Comparison of ENCODE assay signal across 8 cellular contexts in the genomic region with DNA sequence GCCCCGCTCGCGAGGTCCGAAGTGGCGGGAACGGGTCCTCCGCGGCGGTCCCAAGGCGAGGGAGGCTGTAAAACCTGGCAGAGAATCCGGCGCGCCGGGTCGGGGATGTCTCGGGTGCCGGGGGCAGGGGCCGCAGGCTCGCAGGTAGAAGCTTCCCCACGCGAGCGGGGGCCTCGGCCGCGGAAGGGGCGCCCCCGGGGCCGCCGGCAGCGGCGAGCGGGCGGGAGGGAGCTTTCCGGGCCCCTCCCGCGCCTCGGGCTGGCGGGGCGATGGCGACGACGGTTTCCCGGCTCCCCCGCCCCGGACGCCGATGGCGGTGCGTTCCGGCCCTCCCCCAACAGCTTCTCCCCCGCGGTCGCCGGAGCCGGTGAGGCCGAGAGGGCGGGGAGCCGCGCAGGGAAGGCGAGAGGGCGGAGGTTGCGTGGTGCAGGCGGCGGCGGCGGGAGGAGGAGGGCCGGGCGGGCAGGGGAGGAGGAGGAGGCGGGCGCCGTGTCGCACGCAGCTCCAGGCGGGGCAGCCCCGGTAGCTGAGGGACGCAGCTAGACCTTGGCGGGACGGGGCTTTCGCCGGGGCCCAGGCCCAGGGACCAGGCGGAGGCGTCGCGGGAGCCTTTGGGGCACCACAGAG. TPM values are rescaled to one million over a fixed set of nuclear protein-coding genes. Genes with fewer than 3 reads are reported as not detected.
DNase-seq lines count a peak whose midpoint lies in the region; ATAC-seq and TF ChIP-seq lines count a peak whose summit lies in the region.

Gene CUL1, plus strand, starts transcription at position 507 of the 627 bp plus-strand sequence. CDS start 31,220 bp downstream, outside the sequence.

- no peaks in the 10 kb centered on the region for H3K9me3 ChIP-seq in SU-DHL-6 (ENCODE audit: insufficient read depth, low read length)
- H3K9me3 ChIP-seq in cardiac muscle cell (ENCODE audit: low read depth) = no peaks in the 10 kb centered on the region
- no peaks in the 10 kb centered on the region for H3K9me3 ChIP-seq in upper lobe of right lung

- H3K9me2 ChIP-seq in GM23338 (ENCODE audit: insufficient read depth) = no peaks in the 10 kb centered on the region
- H3K9me2 ChIP-seq in SU-DHL-6 (replicated peaks; ENCODE audit: insufficient read depth, low read length) = no peaks in the 10 kb centered on the region

- no peaks in the 10 kb centered on the region; the same call in 2 of the 3 replicates for H3K36me3 Mint-ChIP-seq in GM23338 (ENCODE audit: low read depth)

- H4K20me1 ChIP-seq in GM23338 (replicated peaks; ENCODE audit: insufficient read depth) (peaks cover 13% of the 10 kb centered on the region), SU-DHL-6 (ENCODE audit: low read depth, low read length) (peaks cover 25% of the 10 kb centered on the region)

- H3K27ac ChIP-seq in GM23338 (ENCODE audit: low read depth) = peak within 1 kb of the TSS; percentile 81
- H3K27ac ChIP-seq in SU-DHL-6 (ENCODE audit: low read depth, low read length) = peak within 1 kb of the TSS; percentile 70
- peak within 1 kb of the TSS; percentile 99 for H3K27ac ChIP-seq in cardiac muscle cell
- H3K27ac ChIP-seq in upper lobe of right lung = peak within 1 kb of the TSS; percentile 99

- H3F3A ChIP-seq in GM23338 (replicated peaks; ENCODE audit: low read depth) (0 out of 2 replicates have a peak, but pooled peaks cover 3% of the 10 kb centered on the region), SU-DHL-6 (ENCODE audit: insufficient read depth) (peaks cover 16% of the 10 kb centered on the region)

- intact Hi-C loops in posterior cingulate gyrus (cut with DNase I) (loop anchor here (1.0 kb wide), 1 partner anchor 186 kb away; the partner anchor contains the start of gene EZH2), upper lobe of right lung (cut with DNase I) (no loop called here)

- H3K4me2 ChIP-seq in GM23338 (peak within 1 kb of the TSS; percentile 84), SU-DHL-6 (ENCODE audit: low read depth, low read length, poor library complexity, severe bottlenecking) (peak within 1 kb of the TSS; percentile 94)

- H3K9ac ChIP-seq in SU-DHL-6 (ENCODE audit: low read length) = peak within 1 kb of the TSS; percentile 80

- H3K4me1 Mint-ChIP-seq in GM23338 = peaks cover 47% of the 10 kb centered on the region

- TF ChIP-seq CTCF in GM23338 (conservative IDR thresholded peaks at IDR 0.05; ENCODE audit: low read depth in 2 of 2) = no peak
- TF ChIP-seq CTCF in LNCaP clone FGC (IDR thresholded peaks at IDR 0.05; ENCODE audit: control insufficient read depth, extremely low read depth, insufficient read depth) = no peak
- TF ChIP-seq CTCF in SU-DHL-6 (IDR thresholded peaks at IDR 0.05; ENCODE audit: insufficient read depth, low read length, poor library complexity, severe bottlenecking) = no peak
- TF ChIP-seq CTCF in cardiac muscle cell (IDR thresholded peaks at IDR 0.05; ENCODE audit: low read depth, low read length) = no peak
- no peak for TF ChIP-seq CTCF in upper lobe of right lung (IDR thresholded peaks at IDR 0.05)

- peak within 1 kb of the TSS; percentile 34; the same call in 1 of the 2 replicates for H2AFZ ChIP-seq in GM23338
- peak within 1 kb of the TSS; percentile 82 for H2AFZ ChIP-seq in SU-DHL-6 (ENCODE audit: low read depth, low read length, severe bottlenecking)

- H3K4me3 Mint-ChIP-seq in GM23338 = peak within 1 kb of the TSS; percentile 93

- peak within 1 kb of the TSS; percentile 95 for H3K27ac Mint-ChIP-seq in GM23338

- H3K27me3 ChIP-seq in GM23338 (ENCODE audit: insufficient read depth) = no peaks in the 10 kb centered on the region
- no peaks in the 10 kb centered on the region for H3K27me3 ChIP-seq in SU-DHL-6 (ENCODE audit: low read length)
- H3K27me3 ChIP-seq in cardiac muscle cell = no peaks in the 10 kb centered on the region
- no peaks in the 10 kb centered on the region for H3K27me3 ChIP-seq in upper lobe of right lung

- ATAC-seq in GM23338 = peak; percentile 63
- peak; percentile 91 for ATAC-seq in upper lobe of right lung

- H3K36me3 ChIP-seq in GM23338 (ENCODE audit: insufficient read depth) = no peaks in the 10 kb centered on the region
- no peaks in the 10 kb centered on the region for H3K36me3 ChIP-seq in SU-DHL-6 (ENCODE audit: low read length)
- no peaks in the 10 kb centered on the region for H3K36me3 ChIP-seq in cardiac muscle cell
- no peaks in the 10 kb centered on the region for H3K36me3 ChIP-seq in upper lobe of right lung

- peaks cover 3% of the 10 kb centered on the region for H3K27me3 Mint-ChIP-seq in GM23338 (ENCODE audit: insufficient read depth, low read depth, poor library complexity)

- H3K9me3 Mint-ChIP-seq in GM23338 = no peaks in the 10 kb centered on the region; the same call in 2 of the 3 replicates

- H3K4me1 ChIP-seq in GM23338 (ENCODE audit: insufficient read depth) (peaks cover 44% of the 10 kb centered on the region), cardiac muscle cell (ENCODE audit: low read depth) (peaks cover 18% of the 10 kb centered on the region), upper lobe of right lung (peaks cover 30% of the 10 kb centered on the region)

- H3K79me2 ChIP-seq in GM23338 (replicated peaks; ENCODE audit: insufficient read depth) = peaks cover 55% of the 10 kb centered on the region
- peaks cover 45% of the 10 kb centered on the region for H3K79me2 ChIP-seq in SU-DHL-6 (ENCODE audit: insufficient read depth, low read length)

- H3K4me3 ChIP-seq in GM23338 (peak within 1 kb of the TSS; percentile 80), LNCaP clone FGC (ENCODE audit: low read depth, low read length) (peak within 1 kb of the TSS; percentile 80), SU-DHL-6 (ENCODE audit: insufficient read depth, low read length, poor library complexity, severe bottlenecking) (peak within 1 kb of the TSS; percentile 85), cardiac muscle cell (peak within 1 kb of the TSS; percentile 64), upper lobe of right lung (peak within 1 kb of the TSS; percentile 90)

- DNase-seq in GF-D8 (lab: John Stamatoyannopoulos, UW) = peak; percentile 66
- DNase-seq in GM23338 (ENCODE audit: low spot score) = peak; percentile 77
- DNase-seq in LNCaP clone FGC (ENCODE audit: low read depth) = peak; percentile 18
- DNase-seq in activated naive CD8-positive, alpha-beta T cell treated with anti-CD3 and anti-CD28 coated beads, Interleukin-2, amount 50 U/mL, for 16 hours (ENCODE audit: low read depth, low spot score) = peak; percentile 66
- peak; percentile 85 to 88 for DNase-seq in cardiac muscle cell (ENCODE audit: low read depth in 1 of 2, low spot score in 1 of 2)
- peak; percentile 56 to 95 (median 76) for DNase-seq in posterior cingulate gyrus
- DNase-seq in upper lobe of right lung = peak; percentile 96

RNA-seq across cellular contexts. Expression of gene CUL1, which starts in this region (rescaled TPM):
- total RNA-seq in GM23338 (2014; rRNA removed; shearing (Covaris generic)) = 63.3 and 71.3 TPM in 2 replicates
- polyA plus RNA-seq in GM23338 (2016; fragmentation: Nextera tagmentation; extraction: Ambion mirVana) = 29.0 and 35.6 TPM in 2 replicates
- 58.8 and 59.0 TPM in 2 replicates for total RNA-seq in cardiac muscle cell
- polyA plus RNA-seq in cardiac muscle cell = 71.6 and 97.0 TPM in 2 replicates
- total RNA-seq in upper lobe of right lung = 44.4 TPM

Comparison
In these comparisons a context has a peak if more than half of its experiments do, and no peak if none do; other contexts are left out.
1. Peak in every context shown above with its lines: DNase-seq, ATAC-seq, H3K4me3 ChIP-seq and H3K27ac ChIP-seq.
2. DNase-seq: peak in every context shown above with its lines; median percentile 96 in upper lobe of right lung; 86 in cardiac muscle cell; 77 in GM23338; 76 in posterior cingulate gyrus; 66 in GF-D8; 66 in activated naive CD8-positive, alpha-beta T cell treated with anti-CD3 and anti-CD28 coated beads, Interleukin-2, amount 50 U/mL, for 16 hours; 18 in LNCaP clone FGC.